8 cellular contexts compared by ENCODE assay signal in genomic region chr5:98927242-98927987, GRCh38. TPM values are rescaled to one million over a fixed set of nuclear protein-coding genes. Genes with fewer than 3 reads are reported as not detected.
DNase-seq lines count a peak whose midpoint lies in the region; ATAC-seq and TF ChIP-seq lines count a peak whose summit lies in the region.

No MANE protein-coding gene starts in this region.

- H3K79me2 ChIP-seq in KMS-11 (ENCODE audit: insufficient read depth, low read depth) = peaks cover 74% of the 10 kb centered on the region

- peak overlapping the region; percentile 89 for H3K9ac ChIP-seq in KMS-11

- ATAC-seq in CD8-positive, alpha-beta T cell = peak; percentile 17
- peak; percentile 1 for ATAC-seq in GM19455 (IDR thresholded peaks at IDR 0.05; ENCODE audit: unreplicated experiment)
- no peak for ATAC-seq in lower lobe of right lung
- no peak for ATAC-seq in omental fat pad (ENCODE audit: low FRiP score)

- H3K36me3 Mint-ChIP-seq in CD8-positive, alpha-beta T cell = peaks cover 66% of the 10 kb centered on the region

- POLR2A ChIA-PET in CD8-positive, alpha-beta T cell (lab: Charles Lee) = interaction anchor here (0.7 to 3.3 kb wide), 6 partner anchors 13 to 155 kb away, joined by 3 to 20 read pairs (median 4); no protein-coding TSS in a partner anchor

- intact Hi-C loops in CD8-positive, alpha-beta T cell (cut with DNase I, micrococcal nuclease) = loop anchor here (1.0 to 5.0 kb wide), 5 partner anchors 21 to 1990 kb away; partner anchors contain the start of genes LNPEP (in 1 of the 2), RGMB (in 1 of the 2) and ST8SIA4 (in 1 of the 2)
- intact Hi-C loops in lower lobe of right lung (cut with DNase I) = no loop called here

- DNase-seq in CD8-positive, alpha-beta T cell = peak; percentile 37 to 72 (median 55)
- peak; percentile 60 for DNase-seq in cerebellum (ENCODE audit: low spot score)
- no peak for DNase-seq in lower lobe of right lung
- peak; percentile 23 to 36 (median 35) for DNase-seq in stimulated activated CD4-positive, alpha-beta T cell treated with anti-CD3 and anti-CD28 coated beads, TNF-alpha, amount 100 ng/mL, for 48 hours (ENCODE audit: low read depth in 3 of 3)
- DNase-seq in omental fat pad (ENCODE audit: low spot score) = no peak

- H3K27ac ChIP-seq in CD8-positive, alpha-beta T cell (ENCODE audit: low read depth, low read length) = peak overlapping the region; percentile 100
- peak overlapping the region; percentile 90 for H3K27ac ChIP-seq in KMS-11
- peak overlapping the region; percentile 99 for H3K27ac ChIP-seq in VCaP
- H3K27ac ChIP-seq in lower lobe of right lung = peak overlapping the region; percentile 100

- no peaks in the 10 kb centered on the region for H3K9me3 ChIP-seq in CD8-positive, alpha-beta T cell (ENCODE audit: low read length)
- no peaks in the 10 kb centered on the region for H3K9me3 ChIP-seq in lower lobe of right lung

- no peaks in the 10 kb centered on the region for H3K27me3 Mint-ChIP-seq in CD8-positive, alpha-beta T cell (ENCODE audit: low read depth)

- peak overlapping the region; percentile 96 for H3K4me3 Mint-ChIP-seq in CD8-positive, alpha-beta T cell

- no peak for TF ChIP-seq CTCF in CD8-positive, alpha-beta T cell (IDR thresholded peaks at IDR 0.05)
- TF ChIP-seq CTCF in KMS-11 (conservative IDR thresholded peaks at IDR 0.05; ENCODE audit: low read depth, low read length) = no peak
- TF ChIP-seq CTCF in VCaP (conservative IDR thresholded peaks at IDR 0.05) = no peak
- TF ChIP-seq CTCF in lower lobe of right lung (IDR thresholded peaks at IDR 0.05) = no peak
- TF ChIP-seq CTCF in omental fat pad (IDR thresholded peaks at IDR 0.05) = no peak

- H3K27me3 ChIP-seq in CD8-positive, alpha-beta T cell (ENCODE audit: insufficient read depth, low read length) = no peaks in the 10 kb centered on the region
- no peaks in the 10 kb centered on the region for H3K27me3 ChIP-seq in KMS-11 (ENCODE audit: insufficient read depth, low read depth)
- H3K27me3 ChIP-seq in lower lobe of right lung (ENCODE audit: low read depth) = no peaks in the 10 kb centered on the region

- peak overlapping the region; percentile 97 for H3K27ac Mint-ChIP-seq in CD8-positive, alpha-beta T cell

- peaks cover 66% of the 10 kb centered on the region for H3K4me1 Mint-ChIP-seq in CD8-positive, alpha-beta T cell (ENCODE audit: low read depth)

- H3K4me1 ChIP-seq in CD8-positive, alpha-beta T cell (ENCODE audit: insufficient read depth, low read length) = peaks cover 62% of the 10 kb centered on the region
- H3K4me1 ChIP-seq in KMS-11 (ENCODE audit: low read depth, poor library complexity, severe bottlenecking) (peaks cover 29% of the 10 kb centered on the region), lower lobe of right lung (peaks cover 48% of the 10 kb centered on the region)

- H3K4me3 ChIP-seq in CD8-positive, alpha-beta T cell (ENCODE audit: low read depth, low read length) = peak overlapping the region; percentile 100
- H3K4me3 ChIP-seq in KMS-11 (IDR thresholded peaks at IDR 0.05; ENCODE audit: insufficient read depth, low read depth, low read length) (peak overlapping the region; percentile 17), lower lobe of right lung (peak overlapping the region; percentile 80)

- H4K20me1 ChIP-seq in KMS-11 (ENCODE audit: insufficient read depth) = peaks cover 8% of the 10 kb centered on the region; the same call in 1 of the 2 replicates

- H3K4me2 ChIP-seq in KMS-11 = peak overlapping the region; percentile 71

- CTCF ChIA-PET in CD8-positive, alpha-beta T cell (lab: Charles Lee) = interaction anchor here (1.7 to 4.5 kb wide), 3 partner anchors 17 to 134 kb away, joined by 4 to 17 read pairs (median 5); no protein-coding TSS in a partner anchor

- no peaks in the 10 kb centered on the region for H3K9me3 Mint-ChIP-seq in CD8-positive, alpha-beta T cell

- H2AFZ ChIP-seq in KMS-11 (ENCODE audit: low read depth) = peak overlapping the region; percentile 1; the same call in 1 of the 2 replicates

- H3K36me3 ChIP-seq in CD8-positive, alpha-beta T cell (ENCODE audit: insufficient read depth, low read length) = peaks cover 21% of the 10 kb centered on the region
- H3K36me3 ChIP-seq in KMS-11 (ENCODE audit: insufficient read depth) = no peaks in the 10 kb centered on the region; the same call in 1 of the 2 replicates
- H3K36me3 ChIP-seq in lower lobe of right lung = peaks cover 35% of the 10 kb centered on the region

RNA-seq across cellular contexts. Expression of gene CHD1, which starts 1.4 kb away (rescaled TPM):
- total RNA-seq in CD8-positive, alpha-beta T cell = 100 to 1,000 TPM; 319 to 327 TPM
- total RNA-seq in cerebellum (108 TPM), lower lobe of right lung (32.8 TPM), omental fat pad (100 to 1,000 TPM in 2 of 4 donors, 10 to 100 TPM in 2; 44.9 to 194 (median 96.7) TPM)

Comparison
In these comparisons a context has a peak if more than half of its experiments do, and no peak if none do; other contexts are left out.
1. ATAC-seq: peak in CD8-positive, alpha-beta T cell (single experiment) and GM19455 (single experiment); none in lower lobe of right lung (0 of 2) and omental fat pad (single experiment).
2. DNase-seq: peak in CD8-positive, alpha-beta T cell (7 of 7), cerebellum (single experiment) and stimulated activated CD4-positive, alpha-beta T cell treated with anti-CD3 and anti-CD28 coated beads, TNF-alpha, amount 100 ng/mL, for 48 hours (3 of 3); none in lower lobe of right lung (single experiment) and omental fat pad (single experiment).
3. H3K4me3 ChIP-seq: peak in every context shown above with its lines; median percentile 100 in CD8-positive, alpha-beta T cell; 80 in lower lobe of right lung; 17 in KMS-11.
4. Peak in every context shown above with its lines, with median percentiles within 50 percentile points of each other: H3K27ac ChIP-seq.